22 cellular contexts compared by ENCODE assay signal in the genomic region with DNA sequence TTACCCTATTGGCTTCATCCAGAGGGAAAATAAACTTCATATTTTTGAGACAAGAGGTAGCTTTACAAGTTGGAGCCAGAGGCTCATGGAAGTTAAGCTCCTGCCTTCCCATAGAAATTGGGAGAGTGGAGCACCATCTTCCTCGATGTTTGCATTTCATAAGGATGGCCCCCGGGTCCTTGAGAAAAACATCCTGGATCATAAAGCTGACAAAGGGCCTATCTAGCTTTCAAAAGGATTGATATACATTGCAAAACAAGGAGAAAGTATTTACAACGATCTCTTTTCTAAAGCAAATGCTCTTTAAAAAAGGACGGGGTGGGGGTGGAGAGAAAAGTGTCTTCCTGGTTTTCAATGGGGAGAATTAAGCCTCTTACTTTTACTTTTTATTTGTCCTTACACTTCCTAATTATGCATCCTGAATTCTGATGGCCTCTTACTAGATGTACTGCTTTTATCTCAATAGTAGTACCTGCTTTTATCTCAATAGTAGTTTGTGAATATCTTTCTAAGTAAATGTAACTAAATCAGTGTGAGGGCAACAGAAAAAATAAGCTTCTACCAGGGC.
DNase-seq lines count a peak whose midpoint lies in the region; ATAC-seq, FAIRE-seq and TF ChIP-seq lines count a peak whose summit lies in the region.
"Had no signal": no experiment of that assay in that cellular context is flagged by ENCODE, and none has a peak within 500 bp of the region (broad histone marks: within the 10 kb centered on the region; RNA-seq: fewer than 3 reads in every experiment).

No MANE protein-coding gene starts in this region.

- TF ChIP-seq RAD21 in H1 (IDR thresholded peaks at IDR 0.05 in 1 of 2, conservative IDR thresholded peaks at IDR 0.05 in 1 of 2; ENCODE audit: low read depth in 2 of 2, low read length in 2 of 2): no peak

- TF ChIP-seq EP300 in H1 (IDR thresholded peaks at IDR 0.05; ENCODE audit: borderline replicate concordance in 1 of 2, low read depth in 2 of 2, low read length in 2 of 2) (peak in 1 of 2 experiments; percentile 96; a peak in 2 of 3 replicates), suprapubic skin (IDR thresholded peaks at IDR 0.05) (no peak)

- H3K23ac ChIP-seq in H1 (ENCODE audit: insufficient read length): no peak overlapping the region

- peak overlapping the region; percentile 75; the same call in 1 of the 2 replicates for H2BK12ac ChIP-seq in H1 (ENCODE audit: low read depth, low read length)

- no peak overlapping the region for H2BK15ac ChIP-seq in H1 (ENCODE audit: low read length)

- peak overlapping the region; percentile 100 for H2BK120ac ChIP-seq in H1 (replicated peaks; ENCODE audit: low read depth, low read length)

- peak overlapping the region; percentile 98 for H2BK5ac ChIP-seq in H1 (ENCODE audit: low read depth, low read length)

- 1% methylated on average over 4 of the region's 4 CpGs; no CpG with 5 or more reads in 1 of the 2 experiments for WGBS in H1 (ENCODE audit: extremely low coverage in 1 of 2, insufficient coverage in 1 of 2, insufficient read length in 1 of 2, insufficient replicate concordance in 2 of 2, low coverage in 1 of 2, low lambda C conversion rate in 2 of 2, missing lambda C conversion rate in 1 of 2), 2 experiments
- WGBS in suprapubic skin: 22% methylated on average over 4 of the region's 4 CpGs

- peak in 1 of 2 experiments; percentile 58; a peak in 1 of 3 replicates for TF ChIP-seq POLR2A in H1 (IDR thresholded peaks at IDR 0.05; ENCODE audit: control extremely low read depth in 1 of 2, low read depth in 2 of 2, low read length in 2 of 2)
- no peak for TF ChIP-seq POLR2A in suprapubic skin (IDR thresholded peaks at IDR 0.05)

- no peaks in the 10 kb centered on the region for H3K4me1 ChIP-seq in ACC112 (ENCODE audit: control insufficient read depth, insufficient read depth, low read length, unreplicated experiment)
- H3K4me1 ChIP-seq in HUES6 (ENCODE audit: control insufficient read depth, insufficient read depth, low read length): peaks cover 65% of the 10 kb centered on the region
- H3K4me1 ChIP-seq in H1 (replicated peaks in 1 of 4; ENCODE audit: control insufficient read depth in 3 of 4, insufficient read depth in 4 of 4, low read length in 3 of 4): peaks cover 10 to 48% (median 29%) of the 10 kb centered on the region in 4 experiments; a peak in 6 of 7 replicates
- H3K4me1 ChIP-seq in suprapubic skin: peaks cover 20% of the 10 kb centered on the region

- DNase-seq in H1 (ENCODE audit: low read depth in 1 of 2, low spot score in 2 of 2) (peak in 1 of 2 experiments; percentile 83), iPS-NIHi7 (ENCODE audit: extremely low spot score) (peak; percentile 41), frontal cortex (ENCODE audit: low spot score in 2 of 2) (no peak), medulla oblongata (ENCODE audit: extremely low spot score) (no peak), suprapubic skin (ENCODE audit: low spot score in 2 of 2) (no peak)
- DNase-seq: activated CD4-positive, alpha-beta memory T cell treated with anti-CD3 and anti-CD28 coated beads, Interleukin-2, amount 10 ng/mL, durations not matched to agents 7 days and 5 days; activated CD4-positive, CD25-positive, alpha-beta regulatory T cell; activated gamma-delta T cell; effector CD8-positive, alpha-beta T cell; foreskin melanocyte; GDM1; left cardiac atrium; NCI-H187 treated with DMSO at 0.1 percent for 48 hours; NCI-H226; NCI-H774; SHP77 treated with DMSO at 0.1 percent for 48 hours; SW 1271; T1000 had no signal

- H3K4me3 ChIP-seq in ACC112 (ENCODE audit: low read depth, low read length) (peak overlapping the region; percentile 46; the same call in 1 of the 2 replicates), HUES6 (ENCODE audit: low read depth, low read length) (peak overlapping the region; percentile 33), H1 (ENCODE audit: extremely low read depth in 1 of 4, insufficient read depth in 2 of 4, low read depth in 3 of 4, low read length in 4 of 4) (peak overlapping the region in 1 of 4 experiments; percentile 41; a peak in 2 of 8 replicates), suprapubic skin (no peak overlapping the region)
- H3K4me3 ChIP-seq: hepatocyte had no signal

- H3K9me3 ChIP-seq in HUES6 (ENCODE audit: control insufficient read depth, insufficient read depth, low read depth, low read length) (no peaks in the 10 kb centered on the region), H1 (ENCODE audit: insufficient read depth in 2 of 2, low read depth in 1 of 2, low read length in 1 of 2) (no peaks in the 10 kb centered on the region), suprapubic skin (no peaks in the 10 kb centered on the region)

- H2BK20ac ChIP-seq in H1 (ENCODE audit: low read length): peak overlapping the region; percentile 77

- H3K79me2 ChIP-seq in ACC112 (ENCODE audit: control insufficient read depth, insufficient read depth, low read length, unreplicated experiment) (no peaks in the 10 kb centered on the region), H1 (ENCODE audit: control insufficient read depth in 1 of 2, insufficient read depth in 2 of 2, low read length in 2 of 2) (peaks cover 0 to 42% of the 10 kb centered on the region in 2 experiments; a peak in 2 of 4 replicates)
- H3K79me2 ChIP-seq: hepatocyte had no signal

- POLR2A ChIA-PET in H1 (lab: Charles Lee; ENCODE audit: partially characterized antibody): interaction anchor here (0.7 to 4.9 kb wide), 16 partner anchors 9 to 543 kb away, joined by 3 to 35 read pairs (median 4); a partner anchor contains a TSS

- H3K18ac ChIP-seq in H1 (ENCODE audit: extremely low read depth, low read length): peak overlapping the region; percentile 52

- ATAC-seq in HG03196 (IDR thresholded peaks at IDR 0.05; ENCODE audit: unreplicated experiment): no peak
- ATAC-seq: left cardiac atrium had no signal

- FAIRE-seq in H1 (lab: Jason Lieb, UNC): peak; percentile 98
- no peak for FAIRE-seq in frontal cortex (lab: Jason Lieb, UNC)

- H3K9ac ChIP-seq in HUES6 (ENCODE audit: low read length) (peak overlapping the region; percentile 83), H1 (replicated peaks in 1 of 4; ENCODE audit: extremely low read depth in 1 of 4, low read depth in 3 of 4, low read length in 3 of 4) (peak overlapping the region in 1 of 4 experiments; percentile 39; a peak in 3 of 7 replicates)

- H2AFZ ChIP-seq in ACC112 (ENCODE audit: low read length, unreplicated experiment) (peak overlapping the region; percentile 84), H1 (ENCODE audit: low read length) (no peak overlapping the region)
- H2AFZ ChIP-seq: hepatocyte had no signal

- H3K56ac ChIP-seq in H1 (replicated peaks; ENCODE audit: insufficient read length, low read depth, low read length): peak overlapping the region; percentile 97

- H4K91ac ChIP-seq in H1 (replicated peaks; ENCODE audit: insufficient read length, low read length): peak overlapping the region; percentile 99

- no peak overlapping the region for H4K8ac ChIP-seq in H1 (ENCODE audit: extremely low read depth, insufficient read depth, low read length)

- H3K79me1 ChIP-seq in H1 (ENCODE audit: low read depth, low read length): no peaks in the 10 kb centered on the region

- no peaks in the 10 kb centered on the region for H4K20me1 ChIP-seq in H1 (replicated peaks in 1 of 2; ENCODE audit: control insufficient read depth in 1 of 2, insufficient read depth in 2 of 2, low read length in 2 of 2)

- peak overlapping the region; percentile 32 to 57 for H3K4me2 ChIP-seq in H1 (ENCODE audit: insufficient read depth in 1 of 2, low read depth in 2 of 2, low read length in 2 of 2)
- H3K4me2 ChIP-seq: hepatocyte had no signal

- H3K4ac ChIP-seq in H1 (replicated peaks; ENCODE audit: insufficient read length, low read depth, low read length): no peak overlapping the region

- no peak overlapping the region for H2AK5ac ChIP-seq in H1 (ENCODE audit: low read depth, low read length)

- CTCF ChIA-PET in H1 (lab: Charles Lee; ENCODE audit: partially characterized antibody): interaction anchor here (1.0 to 2.8 kb wide), 6 partner anchors 11 to 55 kb away, joined by 3 to 27 read pairs (median 4); no protein-coding TSS in a partner anchor

- no peak for TF ChIP-seq CTCF in H1 (IDR thresholded peaks at IDR 0.05; ENCODE audit: control extremely low read depth in 1 of 3, insufficient read depth in 1 of 3, low read depth in 1 of 3, low read length in 3 of 3)
- no peak for TF ChIP-seq CTCF in suprapubic skin (IDR thresholded peaks at IDR 0.05)

- no peaks in the 10 kb centered on the region; the same call in 1 of the 2 replicates for H3K23me2 ChIP-seq in H1 (ENCODE audit: low read depth, low read length)

- H3K27me3 ChIP-seq in ACC112 (ENCODE audit: insufficient read depth, low read length): no peaks in the 10 kb centered on the region
- no peaks in the 10 kb centered on the region for H3K27me3 ChIP-seq in HUES6 (ENCODE audit: control insufficient read depth, insufficient read depth, low read length)
- no peaks in the 10 kb centered on the region for H3K27me3 ChIP-seq in H1 (replicated peaks in 1 of 4; ENCODE audit: control insufficient read depth in 3 of 4, extremely low read depth in 1 of 4, insufficient read depth in 3 of 4, low read length in 3 of 4)
- no peaks in the 10 kb centered on the region for H3K27me3 ChIP-seq in suprapubic skin
- H3K27me3 ChIP-seq: hepatocyte had no signal

- peak overlapping the region; percentile 91 for H3K14ac ChIP-seq in H1 (ENCODE audit: insufficient read length)

- H3K36me3 ChIP-seq in ACC112 (ENCODE audit: insufficient read depth, low read length): no peaks in the 10 kb centered on the region
- peaks cover 8% of the 10 kb centered on the region; the same call in 1 of the 2 replicates for H3K36me3 ChIP-seq in HUES6 (ENCODE audit: control insufficient read depth, insufficient read depth, low read length)
- H3K36me3 ChIP-seq in H1 (ENCODE audit: control insufficient read depth in 2 of 4, insufficient read depth in 4 of 4, low read length in 3 of 4): peaks cover 0 to 10% (median 0%) of the 10 kb centered on the region in 4 experiments; a peak in 3 of 8 replicates
- H3K36me3 ChIP-seq in suprapubic skin: no peaks in the 10 kb centered on the region

- H4K5ac ChIP-seq in H1 (ENCODE audit: insufficient read length, low read depth, low read length): peak overlapping the region; percentile 63

- H3K27ac ChIP-seq in ACC112 (ENCODE audit: low read depth, low read length) (no peak overlapping the region), HUES6 (ENCODE audit: low read depth, low read length) (peak overlapping the region; percentile 99), H1 (ENCODE audit: low read depth, low read length) (peak overlapping the region; percentile 89), suprapubic skin (no peak overlapping the region)
- H3K27ac ChIP-seq: hepatocyte had no signal

TF ChIP-seq in H1, 55 proteins besides CTCF, POLR2A, EP300 and RAD21 (continues in another document):
- TF ChIP-seq YY1 (IDR thresholded peaks at IDR 0.05; ENCODE audit: low read depth, low read length) (peak; percentile 75), SP4 (IDR thresholded peaks at IDR 0.05; ENCODE audit: low read length) (no peak), SIN3A (conservative IDR thresholded peaks at IDR 0.05 in 1 of 2, IDR thresholded peaks at IDR 0.05 in 1 of 2; ENCODE audit: low read depth in 1 of 2, low read length in 2 of 2) (0 out of 4 replicates have a peak, but pooled peaks of 1 of the 2 experiments have one; percentile 19), TAF7 (optimal IDR thresholded peaks at IDR 0.05; ENCODE audit: borderline replicate concordance, low read depth, low read length) (peak; percentile 21), TAF1 (IDR thresholded peaks at IDR 0.05; ENCODE audit: low read depth, low read length) (peak; percentile 64)

Comparison
In these comparisons a context has a peak if more than half of its experiments do, and no peak if none do; other contexts are left out.
1. H3K27ac ChIP-seq: peak in HUES6 (single experiment) and H1 (single experiment); none in ACC112 (single experiment) and suprapubic skin (single experiment).